In genomic region chr13:33556828-33557227, GRCh38 we compare ENCODE assay signal across 26 cellular contexts.
DNase-seq lines count a peak whose midpoint lies in the region; FAIRE-seq and TF ChIP-seq lines count a peak whose summit lies in the region.
"Had no signal": no experiment of that assay in that cellular context is flagged by ENCODE, and none has a peak within 500 bp of the region (broad histone marks: within the 10 kb centered on the region; RNA-seq: fewer than 3 reads in every experiment).

No MANE protein-coding gene starts in this region.

- no TSS peak for BruUV-seq in endothelial cell of umbilical vein (replicated peaks; lab: Mats Ljungman, UMichigan)

- H3K4me1 ChIP-seq in H9 (ENCODE audit: insufficient read depth, low read length) (no peaks in the 10 kb centered on the region), endothelial cell of umbilical vein (ENCODE audit: control insufficient read depth, extremely low read depth, insufficient read depth, low read length) (peaks cover 25% of the 10 kb centered on the region)
- H3K4me1 ChIP-seq: BLaER1 had no signal

- TF ChIP-seq CTCF in H9 (conservative IDR thresholded peaks at IDR 0.05) (no peak), endothelial cell of umbilical vein (IDR thresholded peaks at IDR 0.05; ENCODE audit: extremely low read depth in 1 of 2, insufficient read depth in 1 of 2, low read depth in 1 of 2, low read length in 2 of 2) (no peak)

- no peaks in the 10 kb centered on the region for H3K36me3 Mint-ChIP-seq in H9 (ENCODE audit: insufficient read depth in 1 of 3, low read depth in 3 of 3)

- H3K9me3 Mint-ChIP-seq in H9 = no peaks in the 10 kb centered on the region
- H3K9me3 Mint-ChIP-seq: CD4-positive, alpha-beta T cell had no signal

- no peak overlapping the region for H2BK5ac ChIP-seq in H9 (ENCODE audit: insufficient read length, low read length)

- POLR2A ChIA-PET in endothelial cell of umbilical vein (lab: Charles Lee) = no interaction called here

- H2BK20ac ChIP-seq in H9 (ENCODE audit: low read depth, low read length, poor library complexity, severe bottlenecking) = peak overlapping the region; percentile 45

- no peak overlapping the region for H3K23ac ChIP-seq in H9 (ENCODE audit: insufficient read length, low read depth, low read length)

- H2AFZ ChIP-seq in H9 (ENCODE audit: low read length) (no peak overlapping the region), endothelial cell of umbilical vein (ENCODE audit: low read depth, low read length) (peak overlapping the region; percentile 85)

- H3K23me2 ChIP-seq in H9 (ENCODE audit: insufficient read length, low read depth, low read length, poor library complexity, severe bottlenecking) = no peaks in the 10 kb centered on the region

- H3K9me3 ChIP-seq in H9 (ENCODE audit: control insufficient read depth, low read depth, low read length) (no peaks in the 10 kb centered on the region), endothelial cell of umbilical vein (replicated peaks; ENCODE audit: control insufficient read depth, insufficient read depth, low read length) (no peaks in the 10 kb centered on the region)
- H3K9me3 ChIP-seq: BLaER1 had no signal

- H3K27ac ChIP-seq in H9 (ENCODE audit: insufficient read length, low read depth, low read length) = no peak overlapping the region
- H3K27ac ChIP-seq in endothelial cell of umbilical vein (ENCODE audit: insufficient read depth, low read depth, low read length) = no peak overlapping the region
- H3K27ac ChIP-seq: 22Rv1, BLaER1, KMS-11 had no signal

- CTCF ChIA-PET in endothelial cell of umbilical vein (lab: Charles Lee) = no interaction called here

- H3K14ac ChIP-seq in H9 (ENCODE audit: insufficient read depth, low read length) = no peak overlapping the region

- H3K9me1 ChIP-seq in endothelial cell of umbilical vein (replicated peaks; ENCODE audit: control insufficient read depth, extremely low read depth, insufficient read depth, low read length) = no peaks in the 10 kb centered on the region

- no peak for FAIRE-seq in endothelial cell of umbilical vein (lab: Jason Lieb, UNC)
- FAIRE-seq: GM12891, H1 had no signal

- no peak overlapping the region for H2BK12ac ChIP-seq in H9 (ENCODE audit: insufficient read length, low read depth, low read length)

- peaks cover 3 to 5% of the 10 kb centered on the region in 2 experiments; a peak in 2 of 4 replicates for H3K4me1 Mint-ChIP-seq in H9

- no CpG with 5 or more reads among the region's 1 CpG for WGBS in H9 (ENCODE audit: extremely low coverage, insufficient read length, low lambda C conversion rate)

- H3K4ac ChIP-seq in H9 (ENCODE audit: low read depth, low read length) = no peak overlapping the region

- H4K20me1 ChIP-seq in H9 (ENCODE audit: control insufficient read depth, insufficient read depth, insufficient read length) (no peaks in the 10 kb centered on the region), endothelial cell of umbilical vein (replicated peaks; ENCODE audit: control insufficient read depth, extremely low read depth, insufficient read depth, low read length) (no peaks in the 10 kb centered on the region)
- H4K20me1 ChIP-seq: BLaER1 had no signal

- dilution Hi-C loops in endothelial cell of umbilical vein (cut with MboI; ENCODE audit: extremely low pct_ligation_motif_present, low sequenced_read_pairs) = no loop called here

- H3K79me2 ChIP-seq in H9 (ENCODE audit: insufficient read depth, low read length) (no peaks in the 10 kb centered on the region), endothelial cell of umbilical vein (ENCODE audit: control insufficient read depth, insufficient read depth, low read length) (no peaks in the 10 kb centered on the region)

- H4K5ac ChIP-seq in H9 (ENCODE audit: insufficient read length, low read depth, low read length) = no peak overlapping the region

- H3K4me2 ChIP-seq in H9 (ENCODE audit: insufficient read depth, insufficient read length, low read length) (no peak overlapping the region), endothelial cell of umbilical vein (ENCODE audit: insufficient read depth, low read length) (peak overlapping the region; percentile 90)
- H3K4me2 ChIP-seq: BLaER1, KMS-11 had no signal

- H3K9ac ChIP-seq in H9 (ENCODE audit: extremely low read depth, insufficient read length, low read length) (no peak overlapping the region), endothelial cell of umbilical vein (replicated peaks; ENCODE audit: extremely low read depth, insufficient read depth, low read length) (no peak overlapping the region)
- H3K9ac ChIP-seq: BLaER1, KMS-11 had no signal

- intact Hi-C loops in endothelial cell of umbilical vein (cut with micrococcal nuclease) = loop anchor here (2.0 kb wide), 1 partner anchor 16 kb away; no protein-coding TSS in a partner anchor

- H3K27me3 ChIP-seq in H9 (ENCODE audit: insufficient read depth, low read length) (no peaks in the 10 kb centered on the region), endothelial cell of umbilical vein (ENCODE audit: control insufficient read depth in 2 of 2, insufficient read depth in 2 of 2, low read length in 2 of 2) (no peaks in the 10 kb centered on the region)
- H3K27me3 ChIP-seq: BLaER1 had no signal

- no peak overlapping the region for H3K18ac ChIP-seq in H9 (ENCODE audit: insufficient read length, low read depth, low read length)

- no peaks in the 10 kb centered on the region for H3K79me1 ChIP-seq in H9 (ENCODE audit: insufficient read depth, low read depth, low read length, poor library complexity, severe bottlenecking)

- no peak overlapping the region for H4K91ac ChIP-seq in H9 (ENCODE audit: insufficient read length, low read depth, low read length)

- H3K27ac Mint-ChIP-seq in H9 = no peak overlapping the region
- H3K27ac Mint-ChIP-seq: CD4-positive, alpha-beta T cell had no signal

- no peak for TF ChIP-seq POLR2A in endothelial cell of umbilical vein (IDR thresholded peaks at IDR 0.05; ENCODE audit: low read depth, low read length)

- H2BK15ac ChIP-seq in H9 (ENCODE audit: low read depth, low read length) = no peak overlapping the region

- no peak overlapping the region for H4K8ac ChIP-seq in H9 (replicated peaks; ENCODE audit: insufficient read length, low read depth, low read length)

- no peak overlapping the region for H3K4me3 ChIP-seq in endothelial cell of umbilical vein (replicated peaks in 1 of 3; ENCODE audit: insufficient read depth in 1 of 3, low read depth in 1 of 3, low read length in 3 of 3)
- H3K4me3 ChIP-seq: BLaER1 had no signal

- no peaks in the 10 kb centered on the region for H3K36me3 ChIP-seq in endothelial cell of umbilical vein (ENCODE audit: control insufficient read depth in 2 of 2, extremely low read depth in 1 of 2, insufficient read depth in 2 of 2, low read length in 2 of 2)
- H3K36me3 ChIP-seq: BLaER1 had no signal

- H3K27me3 Mint-ChIP-seq in H9 (ENCODE audit: low read depth) = no peaks in the 10 kb centered on the region; the same call in 1 of the 2 replicates

- peak; percentile 17 for DNase-seq in DMS53 (lab: John Stamatoyannopoulos, UW)
- no peak for DNase-seq in DMS53 treated with DMSO at 0.1 percent for 48 hours (lab: John Stamatoyannopoulos, UW; ENCODE audit: unreplicated experiment)
- DNase-seq in H9 = no peak
- DNase-seq in endothelial cell of umbilical vein (ENCODE audit: low read depth, low spot score) = no peak
- DNase-seq in kidney tubule cell (ENCODE audit: low spot score) = peak; percentile 74
- DNase-seq in NCI-H2029 treated with DMSO at 0.1 percent for 48 hours (lab: John Stamatoyannopoulos, UW) = no peak
- no peak for DNase-seq in amygdala (lab: John Stamatoyannopoulos, UW)
- DNase-seq in NOMO-1 (lab: John Stamatoyannopoulos, UW; ENCODE audit: unreplicated experiment in 2 of 2) = no peak
- DNase-seq: ACHN; CD4-positive, alpha-beta T cell; COR-L47; DMS 273 treated with DMSO at 0.1 percent for 48 hours; IMR-90; NCI-H1105 treated with DMSO at 0.1 percent for 48 hours; NCI-H2081; NCI-H2171; NCI-H345; NCI-H524; NCI-H774; NK-92 treated with Interleukin-12 subunit alpha and Interleukin-12 subunit beta, amount 100 ng/mL, for 24 hours; Right ventricle myocardium superior had no signal

- no peak overlapping the region for H2AK5ac ChIP-seq in H9 (ENCODE audit: insufficient read length, low read length)

- H3K56ac ChIP-seq in H9 (ENCODE audit: insufficient read length, low read depth, low read length) = no peak overlapping the region

- no peak overlapping the region for H2BK120ac ChIP-seq in H9 (ENCODE audit: low read depth, low read length, poor library complexity, severe bottlenecking)

- no peak overlapping the region for H3K4me3 Mint-ChIP-seq in H9
- H3K4me3 Mint-ChIP-seq: CD4-positive, alpha-beta T cell had no signal

- no peak overlapping the region for H3T11ph ChIP-seq in H9 (ENCODE audit: low read length)

TF ChIP-seq in endothelial cell of umbilical vein, 7 proteins besides CTCF, POLR2A, EP300 and RAD21:
- TF ChIP-seq EZH2 (IDR thresholded peaks at IDR 0.05; ENCODE audit: borderline replicate concordance, low read depth, low read length, severe bottlenecking) (no peak), MYC (IDR thresholded peaks at IDR 0.05; ENCODE audit: low read depth, low read length) (no peak), GATA2 (IDR thresholded peaks at IDR 0.05; ENCODE audit: insufficient read depth, insufficient read length, low read depth, low read length) (no peak), MAX (IDR thresholded peaks at IDR 0.05; ENCODE audit: insufficient read depth, insufficient read length) (no peak), POLR2AphosphoS5 (IDR thresholded peaks at IDR 0.05; ENCODE audit: insufficient read depth, low read depth, low read length) (no peak), JUN (IDR thresholded peaks at IDR 0.05; ENCODE audit: borderline replicate concordance, insufficient read depth, insufficient read length, low read depth) (no peak), FOS (IDR thresholded peaks at IDR 0.05; ENCODE audit: borderline replicate concordance, insufficient read depth, low read length) (no peak)

Comparison
In these comparisons a context has a peak if more than half of its experiments do, and no peak if none do; other contexts are left out.
1. DNase-seq: peak in DMS53 (single experiment) and kidney tubule cell (single experiment); none in DMS53 treated with DMSO at 0.1 percent for 48 hours (single experiment), H9 (single experiment), endothelial cell of umbilical vein (single experiment), NCI-H2029 treated with DMSO at 0.1 percent for 48 hours (single experiment), amygdala (0 of 56) and NOMO-1 (0 of 2).